Comparison of ENCODE assay signal across 24 cellular contexts in genomic region chr17:28509784-28510183, GRCh38. TPM values are rescaled to one million over a fixed set of nuclear protein-coding genes. Genes with fewer than 3 reads are reported as not detected.
A peak's percentile ranks its signal among the peaks of the same experiment; 100 is the strongest.
DNase-seq lines count a peak whose midpoint lies in the region; FAIRE-seq and TF ChIP-seq lines count a peak whose summit lies in the region.
"Had no signal": no experiment of that assay in that cellular context is flagged by ENCODE, and none has a peak within 500 bp of the region (broad histone marks: within the 10 kb centered on the region; RNA-seq: fewer than 3 reads in every experiment).

No MANE protein-coding gene starts in this region.

- DNase-seq in H54 (ENCODE audit: insufficient read length, low spot score) (peak; percentile 56), NOMO-1 treated with DMSO at 0.1 percent for 48 hours (lab: John Stamatoyannopoulos, UW; ENCODE audit: unreplicated experiment) (peak; percentile 61), osteoblast (ENCODE audit: insufficient read length, low spot score, missing footprints) (peak; percentile 95), small intestine (no peak), urothelium cell line (ENCODE audit: low spot score) (no peak), prostate gland (ENCODE audit: low spot score) (no peak)
- DNase-seq: activated CD8-positive, alpha-beta memory T cell treated with anti-CD3 and anti-CD28 coated beads, Interleukin-2, amount 50 U/mL, for 48 hours; activated effector memory CD4-positive, alpha-beta T cell treated with Interleukin-2 at 50 U/mL for 16 hours; activated naive CD8-positive, alpha-beta T cell treated with anti-CD3 and anti-CD28 coated beads, Interleukin-2, amount 50 U/mL, for 24 hours; CD8-positive, alpha-beta T cell; cortex of kidney; heart left ventricle; Karpas-422; NCI-H1417 treated with DMSO at 0.1 percent for 48 hours; ovary; SHP77 treated with DMSO at 0.1 percent for 48 hours; stimulated activated CD4-positive, alpha-beta T cell treated with anti-CD3 and anti-CD28 coated beads, Interleukin-2, amount 100 ng/mL, for 24 hours; stimulated activated naive CD4-positive, alpha-beta T cell had no signal

- H3K9me3 ChIP-seq in osteoblast (ENCODE audit: low read depth, low read length) (no peaks in the 10 kb centered on the region), small intestine (ENCODE audit: control insufficient read depth, low read depth) (no peaks in the 10 kb centered on the region), prostate gland (no peaks in the 10 kb centered on the region)
- H3K9me3 ChIP-seq: heart left ventricle, ovary had no signal

- no peak overlapping the region for H3K4me2 ChIP-seq in osteoblast (ENCODE audit: insufficient read depth, low read length)

- H3K4me1 Mint-ChIP-seq in dendritic cell treated with granulocyte-macrophage colony-stimulating factor and Interleukin-4, amounts not matched to agents 40 ng/mL and 50 ng/mL, for 4 days (ENCODE audit: low read depth) = peaks cover 46% of the 10 kb centered on the region
- H3K4me1 Mint-ChIP-seq: activated naive CD8-positive, alpha-beta T cell treated with anti-CD3 and anti-CD28 coated beads, Interleukin-2, amount 50 U/mL, for 24 hours had no signal

- no peaks in the 10 kb centered on the region for H3K4me1 ChIP-seq in osteoblast (ENCODE audit: insufficient read depth, low read length)
- no peaks in the 10 kb centered on the region for H3K4me1 ChIP-seq in small intestine (ENCODE audit: control insufficient read depth in 2 of 2, insufficient read depth in 1 of 2, low read depth in 1 of 2, low read length in 1 of 2)
- H3K4me1 ChIP-seq in prostate gland (replicated peaks) = no peaks in the 10 kb centered on the region
- H3K4me1 ChIP-seq: heart left ventricle had no signal

- no peaks in the 10 kb centered on the region for H3K9me3 Mint-ChIP-seq in dendritic cell treated with granulocyte-macrophage colony-stimulating factor and Interleukin-4, amounts not matched to agents 40 ng/mL and 50 ng/mL, for 4 days
- H3K9me3 Mint-ChIP-seq: activated naive CD8-positive, alpha-beta T cell treated with anti-CD3 and anti-CD28 coated beads, Interleukin-2, amount 50 U/mL, for 24 hours; CD8-positive, alpha-beta T cell had no signal

- no peak overlapping the region for H3K4me3 Mint-ChIP-seq in dendritic cell treated with granulocyte-macrophage colony-stimulating factor and Interleukin-4, amounts not matched to agents 40 ng/mL and 50 ng/mL, for 4 days
- H3K4me3 Mint-ChIP-seq: activated naive CD8-positive, alpha-beta T cell treated with anti-CD3 and anti-CD28 coated beads, Interleukin-2, amount 50 U/mL, for 24 hours; CD8-positive, alpha-beta T cell had no signal

- H3K4me3 ChIP-seq in osteoblast (ENCODE audit: insufficient read depth, low read length) (no peak overlapping the region), small intestine (ENCODE audit: low read depth in 1 of 2, low read length in 2 of 2) (no peak overlapping the region), prostate gland (no peak overlapping the region)
- H3K4me3 ChIP-seq: GM12878, heart left ventricle, ovary had no signal

- WGBS in small intestine, 3 donors = 69 to 73% (median 70%) methylated on average over 7 to 8 of the region's 8 CpGs
- 85% methylated on average over 8 of the region's 8 CpGs for WGBS in prostate gland

- H3K36me3 ChIP-seq in osteoblast (ENCODE audit: insufficient read depth, low read length) = no peaks in the 10 kb centered on the region
- H3K36me3 ChIP-seq in small intestine (ENCODE audit: control insufficient read depth in 2 of 2, insufficient read depth in 2 of 2, low read length in 2 of 2) = no peaks in the 10 kb centered on the region
- H3K36me3 ChIP-seq in prostate gland = no peaks in the 10 kb centered on the region
- H3K36me3 ChIP-seq: heart left ventricle, ovary had no signal

- TF ChIP-seq POLR2A in H54 (IDR thresholded peaks at IDR 0.05; ENCODE audit: low read depth, low read length) (no peak), prostate gland (IDR thresholded peaks at IDR 0.05) (no peak)

- TF ChIP-seq CTCF in osteoblast (IDR thresholded peaks at IDR 0.05; ENCODE audit: extremely low read depth, low read depth, low read length) (no peak), prostate gland (IDR thresholded peaks at IDR 0.05) (no peak)

- intact Hi-C loops in dendritic cell treated with granulocyte-macrophage colony-stimulating factor and Interleukin-4, amounts not matched to agents 40 ng/mL and 50 ng/mL, for 4 days (cut with micrococcal nuclease) = no loop called here
- intact Hi-C loops in prostate gland (cut with DNase I) = no loop called here

- H2AFZ ChIP-seq in osteoblast (ENCODE audit: low read length) = no peak overlapping the region

- peaks cover 38% of the 10 kb centered on the region for H3K27me3 Mint-ChIP-seq in dendritic cell treated with granulocyte-macrophage colony-stimulating factor and Interleukin-4, amounts not matched to agents 40 ng/mL and 50 ng/mL, for 4 days

- H3K27ac Mint-ChIP-seq in dendritic cell treated with granulocyte-macrophage colony-stimulating factor and Interleukin-4, amounts not matched to agents 40 ng/mL and 50 ng/mL, for 4 days = peak overlapping the region; percentile 71
- H3K27ac Mint-ChIP-seq: activated naive CD8-positive, alpha-beta T cell treated with anti-CD3 and anti-CD28 coated beads, Interleukin-2, amount 50 U/mL, for 24 hours; CD8-positive, alpha-beta T cell had no signal

- no peaks in the 10 kb centered on the region for H4K20me1 ChIP-seq in osteoblast (ENCODE audit: insufficient read depth, low read length)

- no peaks in the 10 kb centered on the region for H3K36me3 Mint-ChIP-seq in dendritic cell treated with granulocyte-macrophage colony-stimulating factor and Interleukin-4, amounts not matched to agents 40 ng/mL and 50 ng/mL, for 4 days (ENCODE audit: low read depth)
- H3K36me3 Mint-ChIP-seq: CD8-positive, alpha-beta T cell had no signal

- no peaks in the 10 kb centered on the region for H3K79me2 ChIP-seq in osteoblast (ENCODE audit: insufficient read depth, low read length)

- no peak overlapping the region for H3K27ac ChIP-seq in osteoblast (ENCODE audit: low read depth, low read length)
- no peak overlapping the region for H3K27ac ChIP-seq in small intestine (ENCODE audit: low read depth in 1 of 2, low read length in 1 of 2)
- no peak overlapping the region for H3K27ac ChIP-seq in prostate gland
- H3K27ac ChIP-seq: heart left ventricle, ovary had no signal

- peaks cover 60% of the 10 kb centered on the region for H3K27me3 ChIP-seq in osteoblast (ENCODE audit: insufficient read depth, low read length)
- H3K27me3 ChIP-seq in small intestine (ENCODE audit: control insufficient read depth in 2 of 2, insufficient read depth in 2 of 2, low read length in 2 of 2) = peaks cover 0 to 13% of the 10 kb centered on the region in 2 donors
- no peaks in the 10 kb centered on the region for H3K27me3 ChIP-seq in prostate gland (replicated peaks; ENCODE audit: insufficient read depth)
- H3K27me3 ChIP-seq: ovary had no signal

- FAIRE-seq in H54 (lab: Jason Lieb, UNC) (no peak), small intestine (lab: Jason Lieb, UNC) (no peak), urothelium cell line (lab: Jason Lieb, UNC) (no peak)
- FAIRE-seq: GM12878 had no signal

RNA-seq across cellular contexts. Expression of gene FOXN1, which starts 3.6 kb away (rescaled TPM):
- total RNA-seq in osteoblast (not detected in 2 replicates), prostate gland (1 to 10 TPM in 1 of 2 donors, under 1 TPM in 1; 0.64 to 1.2 TPM)
- not detected for polyA plus RNA-seq in small intestine
- total RNA-seq: CD8-positive, alpha-beta T cell; GM12878; heart left ventricle; lung microvascular endothelial cell; myocyte; OCI-LY7; ovary; T-helper 1 cell treated with Interleukin-12 subunit alpha and Interleukin-12 subunit beta and Interleukin-4 antibody, amounts not matched to agents 30 ng/mL and 1 ng/mL, for 36 hours had no signal
- polyA plus RNA-seq: GM12878, heart left ventricle, ovary had no signal

RNA-seq across cellular contexts. Expression of gene SLC13A2, which starts 36.3 kb away (rescaled TPM):
- total RNA-seq in osteoblast (not detected in 2 replicates), prostate gland (under 1 TPM; 0.09 to 0.68 TPM)
- 100 to 1,000 TPM; 148 to 320 (median 274) TPM for polyA plus RNA-seq in small intestine
- total RNA-seq: CD8-positive, alpha-beta T cell; heart left ventricle; lung microvascular endothelial cell; myocyte; OCI-LY7; T-helper 1 cell treated with Interleukin-12 subunit alpha and Interleukin-12 subunit beta and Interleukin-4 antibody, amounts not matched to agents 30 ng/mL and 1 ng/mL, for 36 hours had no signal
- polyA plus RNA-seq: ovary had no signal

RNA-seq across cellular contexts. Expression of gene UNC119, which starts 42.6 kb away (rescaled TPM):
- total RNA-seq in osteoblast = 23.2 and 25.0 TPM in 2 replicates
- polyA plus RNA-seq in small intestine = 10 to 100 TPM; 14.6 to 40.9 (median 18.9) TPM
- total RNA-seq in prostate gland = 100 to 1,000 TPM in 1 of 2 donors, 10 to 100 TPM in 1; 51.1 to 154 TPM

Comparison
In these comparisons a context has a peak if more than half of its experiments do, and no peak if none do; other contexts are left out.
1. DNase-seq: peak in H54 (single experiment), NOMO-1 treated with DMSO at 0.1 percent for 48 hours (single experiment) and osteoblast (single experiment); none in small intestine (single experiment), urothelium cell line (single experiment) and prostate gland (single experiment).